In genomic region chr1:27097484-27097917, GRCh38 we compare ENCODE assay signal across 8 cellular contexts. TPM values are rescaled to one million over a fixed set of nuclear protein-coding genes. Genes with fewer than 3 reads are reported as not detected.
DNase-seq lines count a peak whose midpoint lies in the region; ATAC-seq and TF ChIP-seq lines count a peak whose summit lies in the region.

No MANE protein-coding gene starts in this region.

- peaks cover 0 to 7% (median 1%) of the 10 kb centered on the region in 3 donors for H3K27me3 Mint-ChIP-seq in CD14-positive monocyte (ENCODE audit: low read depth in 3 of 3)

- H2BK12ac ChIP-seq in mesenchymal stem cell (ENCODE audit: low read length in 2 of 2): no peak overlapping the region

- H3K79me1 ChIP-seq in mesenchymal stem cell (replicated peaks; ENCODE audit: low read length, poor library complexity, severe bottlenecking): no peaks in the 10 kb centered on the region

- TF ChIP-seq CTCF in CD14-positive monocyte (IDR thresholded peaks at IDR 0.05): peak; percentile 98

- H3K9ac ChIP-seq in mesenchymal stem cell (ENCODE audit: low read length): peak overlapping the region; percentile 37

- H3K4me3 Mint-ChIP-seq in CD14-positive monocyte: peak overlapping the region in 1 of 2 donors; percentile 35

- peak overlapping the region; percentile 74 to 98 (median 97) for H3K27ac Mint-ChIP-seq in CD14-positive monocyte

- H2AK5ac ChIP-seq in mesenchymal stem cell (ENCODE audit: low read length, severe bottlenecking): no peak overlapping the region

- no peak overlapping the region for H3K4ac ChIP-seq in mesenchymal stem cell (ENCODE audit: low read depth in 1 of 2, low read length in 2 of 2)

- H3K36me3 Mint-ChIP-seq in CD14-positive monocyte: peaks cover 16 to 31% of the 10 kb centered on the region in 2 donors

- H3K4me1 ChIP-seq in HAP-1 (peaks cover 3% of the 10 kb centered on the region; the same call in 1 of the 2 replicates), mesenchymal stem cell (ENCODE audit: control insufficient read depth, insufficient read depth, low read depth, low read length) (peaks cover 18% of the 10 kb centered on the region)

- H3K4me3 ChIP-seq in HAP-1 (no peak overlapping the region), mesenchymal stem cell (ENCODE audit: insufficient read depth in 1 of 2, low read depth in 1 of 2, low read length in 2 of 2) (no peak overlapping the region)

- no peak overlapping the region for H3K27ac ChIP-seq in mesenchymal stem cell (ENCODE audit: low read length, poor library complexity, severe bottlenecking)

- ATAC-seq in HG02571 (IDR thresholded peaks at IDR 0.05; ENCODE audit: unreplicated experiment): no peak

- in situ Hi-C loops in HAP-1 (cut with MboI; ENCODE audit: low sequenced_read_pairs): loop anchor here (5.0 kb wide), 1 partner anchor 50 kb away; no protein-coding TSS in a partner anchor

- no peak overlapping the region for H4K91ac ChIP-seq in mesenchymal stem cell (ENCODE audit: low read length)

- intact Hi-C loops in CD14-positive monocyte (cut with micrococcal nuclease): loop anchor here (1.0 to 5.0 kb wide), 3 partner anchors 53 to 97 kb away; no protein-coding TSS in a partner anchor

- H3K23ac ChIP-seq in mesenchymal stem cell (ENCODE audit: low read length in 2 of 2): no peak overlapping the region

- no peak overlapping the region for H2AFZ ChIP-seq in mesenchymal stem cell (ENCODE audit: low read depth, low read length)

- WGBS in mesenchymal stem cell: 1% methylated on average over 3 of the region's 5 CpGs

- no peak overlapping the region for H3K4me2 ChIP-seq in mesenchymal stem cell (ENCODE audit: low read length, poor library complexity, severe bottlenecking)

- H3K27me3 ChIP-seq in HAP-1 (ENCODE audit: low read depth): no peaks in the 10 kb centered on the region
- H3K27me3 ChIP-seq in mesenchymal stem cell (ENCODE audit: control insufficient read depth in 1 of 2, insufficient read depth in 1 of 2, low read length in 2 of 2): no peaks in the 10 kb centered on the region

- H3K36me3 ChIP-seq in HAP-1 (replicated peaks) (no peaks in the 10 kb centered on the region), mesenchymal stem cell (ENCODE audit: control insufficient read depth in 1 of 2, insufficient read depth in 2 of 2, low read depth in 1 of 2, low read length in 2 of 2) (peaks cover 3 to 18% of the 10 kb centered on the region in 2 experiments)

- H3K9me3 ChIP-seq in HAP-1: no peaks in the 10 kb centered on the region
- no peaks in the 10 kb centered on the region for H3K9me3 ChIP-seq in mesenchymal stem cell (ENCODE audit: control insufficient read depth, low read length)

- no peak overlapping the region for H3K18ac ChIP-seq in mesenchymal stem cell (ENCODE audit: low read depth in 1 of 2, low read length in 2 of 2)

- no peak overlapping the region for H4K8ac ChIP-seq in mesenchymal stem cell (ENCODE audit: low read length)

- H3K4me1 Mint-ChIP-seq in CD14-positive monocyte: peaks cover 48% of the 10 kb centered on the region

- DNase-seq in CD14-positive monocyte (ENCODE audit: low spot score) (peak; percentile 86), HAP-1 (ENCODE audit: low spot score in 2 of 2) (peak; percentile 40 to 85), NCI-H748 (lab: John Stamatoyannopoulos, UW; ENCODE audit: unreplicated experiment) (peak; percentile 46), mesenchymal stem cell (peak; percentile 77)
- DNase-seq in activated CD4-positive, alpha-beta T cell treated with anti-CD3 and anti-CD28 coated beads, Interleukin-2, amount 50 U/mL, for 48 hours: peak; percentile 76 to 83
- peak; percentile 60 for DNase-seq in effector CD8-positive, alpha-beta T cell (lab: John Stamatoyannopoulos, UW)
- DNase-seq in stimulated activated CD8-positive, alpha-beta memory T cell treated with anti-CD3 and anti-CD28 coated beads, Interleukin-4, amount 100 ng/mL, for 1 hour (ENCODE audit: low read depth in 2 of 2, low spot score in 1 of 2): peak; percentile 26 to 51

- H3K9me3 Mint-ChIP-seq in CD14-positive monocyte: peaks cover 0 to under 1% (median 0%) of the 10 kb centered on the region in 7 donors

- no peak overlapping the region for H2BK5ac ChIP-seq in mesenchymal stem cell (ENCODE audit: low read depth, low read length, poor library complexity, severe bottlenecking)

- H2BK120ac ChIP-seq in mesenchymal stem cell (ENCODE audit: low read depth, low read length): no peak overlapping the region

- H3K14ac ChIP-seq in mesenchymal stem cell (ENCODE audit: low read length in 2 of 2): no peak overlapping the region

- no peak overlapping the region for H2BK15ac ChIP-seq in mesenchymal stem cell (ENCODE audit: low read depth, poor library complexity, severe bottlenecking)

RNA-seq across cellular contexts. Expression of gene SLC9A1, which starts 57.4 kb away (rescaled TPM):
- 1 to 10 TPM; 4.5 to 4.6 TPM for polyA plus RNA-seq in CD14-positive monocyte
- 37.0 TPM for polyA plus RNA-seq in mesenchymal stem cell (2013, experiment 1 of 2)
- 36.1 TPM for polyA plus RNA-seq in mesenchymal stem cell (2013, experiment 2 of 2)
